22 cellular contexts compared by ENCODE assay signal in the genomic region with DNA sequence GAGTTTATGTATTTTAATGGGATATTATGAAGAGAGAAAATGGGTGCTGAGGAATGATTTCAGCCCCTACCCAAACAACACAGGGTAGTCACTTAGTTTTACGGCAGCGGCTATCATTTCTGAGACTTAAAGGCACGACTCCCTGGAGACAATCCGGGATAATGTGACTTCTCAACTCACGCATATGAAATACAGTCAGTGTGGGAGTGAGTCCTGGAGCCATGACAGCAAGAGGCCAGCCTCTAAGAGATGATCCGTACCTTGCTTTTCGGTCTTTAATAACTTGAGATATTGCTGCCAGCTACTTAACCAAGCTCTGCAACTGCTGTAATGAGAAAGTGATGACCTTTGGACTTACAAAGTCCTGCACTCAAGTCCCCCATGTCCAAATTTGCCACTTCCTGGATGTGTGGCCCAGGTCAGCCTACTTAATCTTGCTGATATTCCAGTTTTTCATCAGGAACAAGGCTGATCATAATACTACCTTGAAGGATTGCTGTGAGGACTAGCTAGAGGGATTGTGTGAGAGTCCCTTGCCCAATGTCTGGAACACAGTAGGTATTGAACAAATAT. TPM values are rescaled to one million over a fixed set of nuclear protein-coding genes. Genes with fewer than 3 reads are reported as not detected.
DNase-seq lines count a peak whose midpoint lies in the region; FAIRE-seq and TF ChIP-seq lines count a peak whose summit lies in the region.
"Had no signal": no experiment of that assay in that cellular context is flagged by ENCODE, and none has a peak within 500 bp of the region (broad histone marks: within the 10 kb centered on the region; RNA-seq: fewer than 3 reads in every experiment).

No MANE protein-coding gene starts in this region.

- CTCF ChIA-PET in A673 (lab: Charles Lee) = no interaction called here

- TF ChIP-seq CTCF in A673 (conservative IDR thresholded peaks at IDR 0.05; ENCODE audit: low read depth, low read length) (no peak), kidney (IDR thresholded peaks at IDR 0.05; ENCODE audit: borderline replicate concordance, extremely low read depth, insufficient read depth) (no peak), nephron (IDR thresholded peaks at IDR 0.05; ENCODE audit: unreplicated experiment in 3 of 3) (no peak), type B pancreatic cell (conservative IDR thresholded peaks at IDR 0.05) (no peak)

- H3K9ac ChIP-seq in kidney (ENCODE audit: low read length in 2 of 2) = no peak overlapping the region

- H3K27ac ChIP-seq in A673 (ENCODE audit: low read depth, low read length, poor library complexity, severe bottlenecking) = peak overlapping the region; percentile 92
- H3K27ac ChIP-seq in kidney (ENCODE audit: low read depth in 2 of 2, low read length in 2 of 2) = peak overlapping the region; percentile 44 to 47
- H3K27ac ChIP-seq: C4-2B, coronary artery, ovary had no signal

- peaks cover 50% of the 10 kb centered on the region for H3K4me1 Mint-ChIP-seq in nephron
- peaks cover 57% of the 10 kb centered on the region for H3K4me1 Mint-ChIP-seq in type B pancreatic cell (ENCODE audit: unreplicated experiment)

- POLR2A ChIA-PET in A673 (lab: Charles Lee; ENCODE audit: low non-redundant PET) = no interaction called here

- H3K9me3 ChIP-seq in A673 (ENCODE audit: low read depth, low read length, poor library complexity, severe bottlenecking) (no peaks in the 10 kb centered on the region), kidney (ENCODE audit: control insufficient read depth in 1 of 2, low read length in 2 of 2) (no peaks in the 10 kb centered on the region)
- H3K9me3 ChIP-seq: ovary, thoracic aorta had no signal

- BruUV-seq in A673 (replicated peaks; lab: Mats Ljungman, UMichigan) = no TSS peak

- no peaks in the 10 kb centered on the region for H3K36me3 ChIP-seq in A673 (ENCODE audit: insufficient read depth, low read length, poor library complexity, severe bottlenecking)
- H3K36me3 ChIP-seq in kidney (ENCODE audit: control insufficient read depth in 1 of 2, insufficient read depth in 2 of 2, low read length in 2 of 2) = no peaks in the 10 kb centered on the region
- H3K36me3 ChIP-seq: ovary, thoracic aorta had no signal

- H3K9me3 Mint-ChIP-seq in nephron = no peaks in the 10 kb centered on the region
- H3K9me3 Mint-ChIP-seq in type B pancreatic cell = no peaks in the 10 kb centered on the region
- H3K9me3 Mint-ChIP-seq: activated CD4-positive, alpha-beta T cell treated with anti-CD3 and anti-CD28 coated beads, Interleukin-2, amount 10 ng/mL, durations not matched to agents 7 days and 5 days; activated T-helper 2 cell treated with anti-CD3 and anti-CD28 coated beads, Interferon-gamma antibody, Interleukin-2, Interleukin-4, amounts not matched to agents 10 μg/mL and 5 μg/mL and 100 μg/mL, durations not matched to agents 14 hours and 24 hours and 36 hours; brain; H9; stimulated activated naive B cell treated with anti-CD40 and anti-IgM and Interleukin-4, amounts not matched to agents 10 μg/mL and 1 μg/mL and 100 μg/mL, for 72 hours had no signal

- intact Hi-C loops in A673 (cut with micrococcal nuclease; ENCODE audit: unreplicated experiment) = loop anchor here (2.0 kb wide), 1 partner anchor 33 kb away; the partner anchor contains the start of gene DUSP6
- intact Hi-C loops in kidney (cut with DNase I) = no loop called here

- H3K4me3 Mint-ChIP-seq in nephron (no peak overlapping the region), type B pancreatic cell (no peak overlapping the region)
- H3K4me3 Mint-ChIP-seq: activated CD4-positive, alpha-beta T cell treated with anti-CD3 and anti-CD28 coated beads, Interleukin-2, amount 10 ng/mL, durations not matched to agents 7 days and 5 days; brain; H9; stimulated activated naive B cell treated with anti-CD40 and anti-IgM and Interleukin-4, amounts not matched to agents 10 μg/mL and 1 μg/mL and 100 μg/mL, for 72 hours had no signal

- no peaks in the 10 kb centered on the region for H3K27me3 ChIP-seq in A673 (replicated peaks; ENCODE audit: insufficient read depth, low read depth, low read length, poor library complexity)
- H3K27me3 ChIP-seq: ovary had no signal

- H3K36me3 Mint-ChIP-seq in nephron (ENCODE audit: low read depth) (no peaks in the 10 kb centered on the region), type B pancreatic cell (no peaks in the 10 kb centered on the region)
- H3K36me3 Mint-ChIP-seq: brain had no signal

- no peaks in the 10 kb centered on the region for H3K27me3 Mint-ChIP-seq in nephron (ENCODE audit: low read depth)
- H3K27me3 Mint-ChIP-seq in type B pancreatic cell = no peaks in the 10 kb centered on the region
- H3K27me3 Mint-ChIP-seq: activated CD4-positive, alpha-beta T cell treated with anti-CD3 and anti-CD28 coated beads, Interleukin-2, amount 10 ng/mL, durations not matched to agents 7 days and 5 days; brain; stimulated activated naive B cell treated with anti-CD40 and anti-IgM and Interleukin-4, amounts not matched to agents 10 μg/mL and 1 μg/mL and 100 μg/mL, for 72 hours had no signal

- FAIRE-seq in RCC 7860 (lab: Jason Lieb, UNC) (no peak), kidney (lab: Jason Lieb, UNC) (no peak)

- peak; percentile 72 for DNase-seq in A673 (ENCODE audit: low spot score)
- DNase-seq in RCC 7860 (ENCODE audit: low spot score) = peak; percentile 8
- DNase-seq in kidney = no peak
- no peak for DNase-seq in activated T-cell treated with anti-CD3 and anti-CD28 coated beads for 4 hours
- no peak for DNase-seq in NOMO-1 treated with DMSO at 0.1 percent for 48 hours (lab: John Stamatoyannopoulos, UW; ENCODE audit: unreplicated experiment)
- DNase-seq in COLO829 (ENCODE audit: low spot score) = no peak
- no peak for DNase-seq in type B pancreatic cell (ENCODE audit: extremely low spot score, unreplicated experiment)
- DNase-seq: activated CD4-positive, alpha-beta T cell treated with anti-CD3 and anti-CD28 coated beads, Interleukin-2, amount 10 ng/mL, durations not matched to agents 7 days and 5 days; H9; left ventricle myocardium superior; NCI-H1436; NCI-H774; ovary; SIG-M5; stimulated activated CD4-positive, alpha-beta T cell treated with anti-CD3 and anti-CD28 coated beads, Interleukin-1b, Interleukin-23, amount 100 ng/mL, for 48 hours; stimulated activated naive B cell treated with anti-CD40 and anti-IgM and Interleukin-4, amounts not matched to agents 10 μg/mL and 1 μg/mL and 100 μg/mL, for 72 hours had no signal

- H3K27ac Mint-ChIP-seq in nephron = peak overlapping the region; percentile 47 to 78 (median 77)
- H3K27ac Mint-ChIP-seq in type B pancreatic cell = no peak overlapping the region
- H3K27ac Mint-ChIP-seq: activated CD4-positive, alpha-beta T cell treated with anti-CD3 and anti-CD28 coated beads, Interleukin-2, amount 10 ng/mL, durations not matched to agents 7 days and 5 days; activated T-helper 2 cell treated with anti-CD3 and anti-CD28 coated beads, Interferon-gamma antibody, Interleukin-2, Interleukin-4, amounts not matched to agents 10 μg/mL and 5 μg/mL and 100 μg/mL, durations not matched to agents 14 hours and 24 hours and 36 hours; H9; stimulated activated naive B cell treated with anti-CD40 and anti-IgM and Interleukin-4, amounts not matched to agents 10 μg/mL and 1 μg/mL and 100 μg/mL, for 72 hours had no signal

- H3K4me3 ChIP-seq in A673 (ENCODE audit: low read depth, low read length, poor library complexity, severe bottlenecking) (no peak overlapping the region), kidney (ENCODE audit: low read length in 2 of 2) (peak overlapping the region; percentile 44 to 46)
- H3K4me3 ChIP-seq: coronary artery, ovary, thoracic aorta had no signal

- H3K4me1 ChIP-seq in A673 (ENCODE audit: insufficient read depth, low read length, poor library complexity, severe bottlenecking) = peaks cover 82% of the 10 kb centered on the region
- peaks cover 36 to 38% of the 10 kb centered on the region in 2 donors for H3K4me1 ChIP-seq in kidney (ENCODE audit: control insufficient read depth in 1 of 2, insufficient read depth in 1 of 2, low read depth in 1 of 2, low read length in 2 of 2)

RNA-seq across cellular contexts. Expression of gene DUSP6, which starts 33.8 kb away (rescaled TPM):
- 207 and 226 TPM in 2 replicates for total RNA-seq in A673 (2021)
- total RNA-seq in kidney = 91.8 TPM
- polyA plus RNA-seq in kidney (ENCODE audit: insufficient read depth, low read depth, low replicate concordance) = 35.3 TPM
- total RNA-seq in type B pancreatic cell (ENCODE audit: low replicate concordance) = 43.0 TPM in 2 replicates

Comparison
In these comparisons a context has a peak if more than half of its experiments do, and no peak if none do; other contexts are left out.
1. DNase-seq: peak in A673 (single experiment) and RCC 7860 (single experiment); none in kidney (single experiment), activated T-cell treated with anti-CD3 and anti-CD28 coated beads for 4 hours (single experiment), NOMO-1 treated with DMSO at 0.1 percent for 48 hours (single experiment), COLO829 (single experiment) and type B pancreatic cell (single experiment).